Comparison of ENCODE assay signal across 21 cellular contexts in genomic region chr1:3111616-3112021, GRCh38. TPM values are rescaled to one million over a fixed set of nuclear protein-coding genes. Genes with fewer than 3 reads are reported as not detected.
DNase-seq lines count a peak whose midpoint lies in the region; ATAC-seq, FAIRE-seq and TF ChIP-seq lines count a peak whose summit lies in the region.
"Had no signal": no experiment of that assay in that cellular context is flagged by ENCODE, and none has a peak within 500 bp of the region (broad histone marks: within the 10 kb centered on the region; RNA-seq: fewer than 3 reads in every experiment).

No MANE protein-coding gene starts in this region.

- H3K9ac ChIP-seq in HepG2 (ENCODE audit: insufficient read depth, low read depth, low read length), result no peak overlapping the region

- no peak for TF ChIP-seq RAD21 in HepG2 (CRISPR knock-in tag; IDR thresholded peaks at IDR 0.05)

- no peak for TF ChIP-seq CTCF in HepG2 (CRISPR knock-in tag; IDR thresholded peaks at IDR 0.05)
- no peak for TF ChIP-seq CTCF in right lobe of liver (IDR thresholded peaks at IDR 0.05)
- TF ChIP-seq CTCF in progenitor cell of endocrine pancreas (IDR thresholded peaks at IDR 0.05; ENCODE audit: unreplicated experiment), result no peak
- TF ChIP-seq CTCF in esophagus squamous epithelium (IDR thresholded peaks at IDR 0.05), result no peak

- 87% methylated on average over 31 of the region's 31 CpGs for WGBS in HepG2 (ENCODE audit: low lambda C conversion rate)
- WGBS in right lobe of liver (ENCODE audit: insufficient coverage, low coverage, low lambda C conversion rate, missing lambda C conversion rate), result 88% methylated on average over 18 of the region's 31 CpGs
- WGBS in esophagus squamous epithelium, 2 donors, result 56 to 83% methylated on average over 29 to 30 of the region's 31 CpGs

- H4K20me1 ChIP-seq in HepG2 (ENCODE audit: insufficient read depth, low read length), result no peaks in the 10 kb centered on the region

- DNase-seq in HepG2 (ENCODE audit: low spot score) (no peak), right lobe of liver (no peak), left kidney (ENCODE audit: low read depth, low spot score) (peak; percentile 91), progenitor cell of endocrine pancreas (ENCODE audit: low spot score, unreplicated experiment) (no peak), DMS153 treated with DMSO at 0.1 percent for 48 hours (lab: John Stamatoyannopoulos, UW; ENCODE audit: unreplicated experiment) (no peak), esophagus squamous epithelium (lab: John Stamatoyannopoulos, UW) (no peak), H7 (no peak)
- DNase-seq: Caco-2; CD4-positive, alpha-beta T cell; GOT3; KBM-7; NCI-H1105; NCI-H1694 treated with DMSO at 0.1 percent for 48 hours; NCI-H226; NCI-H524; NCI-H82; SHP77 had no signal

- no TSS peak for BruUV-seq in HepG2 (replicated peaks; lab: Mats Ljungman, UMichigan)

- no peaks in the 10 kb centered on the region for H3K79me2 ChIP-seq in HepG2 (ENCODE audit: insufficient read depth, low read length)

- H3K4me3 ChIP-seq in HepG2 (replicated peaks in 1 of 3; ENCODE audit: insufficient read depth in 1 of 3, low read depth in 2 of 3, low read length in 3 of 3) (no peak overlapping the region), right lobe of liver (no peak overlapping the region), esophagus squamous epithelium (no peak overlapping the region), H7 (ENCODE audit: insufficient read depth, low read depth, low read length) (no peak overlapping the region)
- H3K4me3 ChIP-seq: A549 had no signal

- in situ Hi-C loops in HepG2 (cut with HindIII; ENCODE audit: extremely low pct_ligation_motif_present, low pct_unique_long_range_greater_than_20kb), result no loop called here

- H3K9me3 ChIP-seq in HepG2 (ENCODE audit: low read length), result no peaks in the 10 kb centered on the region
- H3K9me3 ChIP-seq in right lobe of liver, result no peaks in the 10 kb centered on the region
- peaks cover 0 to 8% (median 4%) of the 10 kb centered on the region in 3 donors for H3K9me3 ChIP-seq in esophagus squamous epithelium
- H3K9me3 ChIP-seq: A549, Caco-2 had no signal

- no peaks in the 10 kb centered on the region for H3K36me3 ChIP-seq in HepG2 (replicated peaks in 1 of 2; ENCODE audit: control insufficient read depth in 1 of 2, insufficient read depth in 2 of 2, low read length in 2 of 2)
- H3K36me3 ChIP-seq in right lobe of liver, result no peaks in the 10 kb centered on the region
- no peaks in the 10 kb centered on the region for H3K36me3 ChIP-seq in esophagus squamous epithelium
- no peaks in the 10 kb centered on the region for H3K36me3 ChIP-seq in H7 (replicated peaks; ENCODE audit: control insufficient read depth, insufficient read depth, low read length)

- H3K36me3 Mint-ChIP-seq in progenitor cell of endocrine pancreas (ENCODE audit: insufficient read depth), result peaks cover 4% of the 10 kb centered on the region

- H3K27me3 ChIP-seq in HepG2 (ENCODE audit: control insufficient read depth in 1 of 2, insufficient read depth in 2 of 2, low read length in 2 of 2) (peaks cover 0 to 1% of the 10 kb centered on the region in 2 experiments; a peak in 2 of 5 replicates), right lobe of liver (no peaks in the 10 kb centered on the region), esophagus squamous epithelium (peaks cover 0 to 78% (median 0%) of the 10 kb centered on the region in 4 donors), H7 (ENCODE audit: control insufficient read depth, insufficient read depth, low read length) (no peaks in the 10 kb centered on the region)

- H3K4me1 Mint-ChIP-seq in progenitor cell of endocrine pancreas (ENCODE audit: low read depth), result peaks cover 42% of the 10 kb centered on the region

- H3K4me3 Mint-ChIP-seq in progenitor cell of endocrine pancreas (ENCODE audit: low read depth), result peak overlapping the region; percentile 23
- H3K4me3 Mint-ChIP-seq: CD4-positive, alpha-beta T cell had no signal

- POLR2A ChIA-PET in HepG2 (lab: Yijun Ruan, JAX), result no interaction called here

- H3K4me1 ChIP-seq in HepG2 (ENCODE audit: insufficient read depth, low read length) (peaks cover 40% of the 10 kb centered on the region), right lobe of liver (peaks cover 0 to 5% (median 0%) of the 10 kb centered on the region in 4 donors), esophagus squamous epithelium (no peaks in the 10 kb centered on the region)
- H3K4me1 ChIP-seq: A549, Caco-2 had no signal

- no peak overlapping the region for H3K27ac ChIP-seq in HepG2 (ENCODE audit: extremely low read length, insufficient read depth, low read length)
- no peak overlapping the region for H3K27ac ChIP-seq in right lobe of liver
- no peak overlapping the region for H3K27ac ChIP-seq in esophagus squamous epithelium
- H3K27ac ChIP-seq: A549 had no signal

- TF ChIP-seq POLR2A in HepG2 (IDR thresholded peaks at IDR 0.05; ENCODE audit: insufficient read depth in 1 of 2, low read depth in 2 of 2, low read length in 2 of 2), result no peak
- TF ChIP-seq POLR2A in right lobe of liver (IDR thresholded peaks at IDR 0.05), result no peak
- no peak for TF ChIP-seq POLR2A in esophagus squamous epithelium (IDR thresholded peaks at IDR 0.05)

- H3K9me3 Mint-ChIP-seq in progenitor cell of endocrine pancreas (ENCODE audit: low read depth), result no peaks in the 10 kb centered on the region
- H3K9me3 Mint-ChIP-seq: CD4-positive, alpha-beta T cell had no signal

- TF ChIP-seq EP300 in HepG2 (IDR thresholded peaks at IDR 0.05; ENCODE audit: low read depth in 2 of 2, low read length in 2 of 2) (no peak), HepG2 (CRISPR knock-in tag; IDR thresholded peaks at IDR 0.05; ENCODE audit: borderline replicate concordance) (no peak)

- CTCF ChIA-PET in HepG2 (lab: Yijun Ruan, JAX; ENCODE audit: low intra/inter-chr PET ratio, low total read pairs), result no interaction called here

- intact Hi-C loops in HepG2 (cut with micrococcal nuclease; ENCODE audit: unreplicated experiment), result loop anchor here (10.0 kb wide), 1 partner anchor 63 kb away; no protein-coding TSS in a partner anchor
- intact Hi-C loops in right lobe of liver (cut with DNase I), result no loop called here
- intact Hi-C loops in esophagus squamous epithelium (cut with DNase I), result no loop called here

- H3K4me2 ChIP-seq in HepG2 (ENCODE audit: low read depth, low read length), result no peak overlapping the region
- H3K4me2 ChIP-seq: A549 had no signal

- no peak overlapping the region for H2AFZ ChIP-seq in HepG2 (ENCODE audit: low read length)

- FAIRE-seq in HepG2 (lab: Jason Lieb, UNC), result no peak
- FAIRE-seq: A549, GM12892, GM18507 had no signal

- no peaks in the 10 kb centered on the region for H3K27me3 Mint-ChIP-seq in progenitor cell of endocrine pancreas
- H3K27me3 Mint-ChIP-seq: CD4-positive, alpha-beta T cell had no signal

- ATAC-seq in HepG2, result no peak
- ATAC-seq in right lobe of liver, result no peak
- ATAC-seq: A549 had no signal

- peak overlapping the region; percentile 85 for H3K27ac Mint-ChIP-seq in progenitor cell of endocrine pancreas
- H3K27ac Mint-ChIP-seq: CD4-positive, alpha-beta T cell had no signal

TF ChIP-seq in HepG2, 621 proteins besides CTCF, POLR2A, EP300 and RAD21:
- no peak for TF ChIP-seq POGK (CRISPR knock-in tag; conservative IDR thresholded peaks at IDR 0.05)
- TF ChIP-seq HNRNPK (IDR thresholded peaks at IDR 0.05; ENCODE audit: low read depth, low read length, poor library complexity, severe bottlenecking), result peak; percentile 33
TF ChIP-seq in HepG2: peak in this region for 1.

RNA-seq across cellular contexts. Expression of gene PRDM16, which starts 42.6 kb away (rescaled TPM):
- 0.13 and 0.15 TPM in 2 replicates for total RNA-seq in HepG2 (2016; rRNA removed; fragmentation: Illumina TruSeq; extraction: Trizol)
- total RNA-seq in HepG2 (2016; cell fraction: cytosol; rRNA removed; fragmentation: Illumina TruSeq; extraction: Trizol; ENCODE audit: low read depth), result under 0.01 and 0.35 TPM in 2 replicates
- 0.21 and 0.24 TPM in 2 replicates for total RNA-seq in HepG2 (2016; cell fraction: insoluble cytoplasmic fraction; rRNA removed; fragmentation: Illumina TruSeq; extraction: Trizol)
- total RNA-seq in HepG2 (2016; cell fraction: membrane; rRNA removed; fragmentation: Illumina TruSeq; extraction: Trizol), result 0.19 and 0.24 TPM in 2 replicates
- 0.12 and 1.1 TPM in 2 replicates for total RNA-seq in HepG2 (2016; cell fraction: nucleus; rRNA removed; fragmentation: Illumina TruSeq; extraction: Trizol)
- polyA plus RNA-seq in HepG2 (2011; rRNA removed), result 0.81 and 1.5 TPM in 2 replicates
- 0.96 and 1.0 TPM in 2 replicates for polyA plus RNA-seq in HepG2 (2011; cell fraction: cytosol; rRNA removed)
- polyA plus RNA-seq in HepG2 (2011; cell fraction: nucleus; rRNA removed), result 5.9 and 6.8 TPM in 2 replicates
- 1.7 and 1.8 TPM in 2 replicates for polyA plus RNA-seq in HepG2 (2012)
- not detected in 2 replicates for polyA plus RNA-seq in HepG2 (2016; cell fraction: cytosol; fragmentation: Illumina TruSeq; extraction: Trizol; ENCODE audit: low read depth)
- polyA plus RNA-seq in HepG2 (2016; cell fraction: insoluble cytoplasmic fraction; fragmentation: Illumina TruSeq; extraction: Trizol; ENCODE audit: low read depth), result 0.15 and 0.46 TPM in 2 replicates
- 0.13 TPM in 1 of 2 replicates, not detected in the other for polyA plus RNA-seq in HepG2 (2016; cell fraction: membrane; fragmentation: Illumina TruSeq; extraction: Trizol; ENCODE audit: low read depth)
- 0.34 and 0.47 TPM in 2 replicates for polyA plus RNA-seq in HepG2 (2016; cell fraction: nucleus; fragmentation: Illumina TruSeq; extraction: Trizol; ENCODE audit: insufficient read depth, low read depth)
- 0.40 TPM in 1 of 2 replicates, not detected in the other for polyA minus RNA-seq in HepG2 (2011; rRNA and poly(A)+ RNA removed; ENCODE audit: low replicate concordance)
- polyA minus RNA-seq in HepG2 (2011; cell fraction: cytosol; rRNA and poly(A)+ RNA removed), result 0.79 and 1.1 TPM in 2 replicates
- 2.1 and 2.4 TPM in 2 replicates for polyA minus RNA-seq in HepG2 (2011; cell fraction: nucleus; rRNA and poly(A)+ RNA removed)
- under 1 TPM; 0.06 to 0.75 (median 0.28) TPM for total RNA-seq in right lobe of liver
- 68.7 and 69.1 TPM in 2 replicates for total RNA-seq in progenitor cell of endocrine pancreas
- total RNA-seq in esophagus squamous epithelium, result under 1 TPM; 0.08 to 0.19 (median 0.12) TPM
- 0.69 and 1.1 TPM in 2 replicates for total RNA-seq in H7 (2014; rRNA removed; shearing (Covaris generic))
- total RNA-seq: CD4-positive, alpha-beta T cell; RPMI7951 had no signal

Comparison
In these comparisons a context has a peak if more than half of its experiments do, and no peak if none do; other contexts are left out.
1. RNA of gene PRDM16, which starts 42.6 kb away (total RNA-seq): 68.7 to 69.1 TPM in progenitor cell of endocrine pancreas; 0.69 to 1.1 TPM in H7, 0.06 to 0.75 TPM in right lobe of liver, under 0.01 to 1.1 TPM in HepG2 and 0.08 to 0.19 TPM in esophagus squamous epithelium; every median in the first group is over 10 times any median in the second.